ENCODE assay signal across 8 cellular contexts in genomic region chr1:92298573-92299476, GRCh38. TPM values are rescaled to one million over a fixed set of nuclear protein-coding genes. Genes with fewer than 3 reads are reported as not detected.
A peak's percentile ranks its signal among the peaks of the same experiment; 100 is the strongest.
DNase-seq lines count a peak whose midpoint lies in the region; ATAC-seq and TF ChIP-seq lines count a peak whose summit lies in the region.

GLMN (minus strand) TSS chr1:92298987; CDS start chr1:92297999, 988 bp downstream.
RPAP2 (plus strand) TSS chr1:92299059; CDS start chr1:92299074, 15 bp downstream.

- peak; percentile 98 for ATAC-seq in HG03439 (IDR thresholded peaks at IDR 0.05; ENCODE audit: unreplicated experiment)

- POLR2A ChIA-PET in activated CD4-positive, alpha-beta T cell treated with anti-CD3 and anti-CD28 coated beads, Interleukin-2, amount 10 ng/mL, durations not matched to agents 7 days and 5 days (lab: Charles Lee): interaction anchor here (0.6 kb wide), 1 partner anchor 10 kb away, joined by 4 read pairs; no protein-coding TSS in a partner anchor

- H3K4me2 ChIP-seq in BLaER1 treated with 17β-estradiol and CSF1 and Interleukin-3, amounts not matched to agents 10 nM and 100 nM: peak within 1 kb of the TSS; percentile 67 to 95 (median 87)

- no peaks in the 10 kb centered on the region for H3K9me3 ChIP-seq in BLaER1 treated with 17β-estradiol and CSF1 and Interleukin-3, amounts not matched to agents 10 nM and 100 nM (replicated peaks in 1 of 11)
- H3K9me3 ChIP-seq in liver (ENCODE audit: control insufficient read depth in 4 of 4, low read length in 3 of 4): no peaks in the 10 kb centered on the region

- H3K36me3 ChIP-seq in BLaER1 treated with 17β-estradiol and CSF1 and Interleukin-3, amounts not matched to agents 10 nM and 100 nM: peaks cover 2 to 61% (median 32%) of the 10 kb centered on the region in 11 experiments; a peak in 20 of 22 replicates
- H3K36me3 ChIP-seq in liver (ENCODE audit: control insufficient read depth in 4 of 4, insufficient read depth in 3 of 4, low read depth in 1 of 4, low read length in 3 of 4): peaks cover 0 to 2% (median under 1%) of the 10 kb centered on the region in 4 donors

- peak within 1 kb of the TSS; percentile 87 to 98 (median 94) for H3K9ac ChIP-seq in BLaER1 treated with 17β-estradiol and CSF1 and Interleukin-3, amounts not matched to agents 10 nM and 100 nM
- peak within 1 kb of the TSS; percentile 49 to 86 for H3K9ac ChIP-seq in liver (ENCODE audit: low read depth in 1 of 2, low read length in 2 of 2)

- DNase-seq in GM19238 (ENCODE audit: insufficient read length, low spot score): peak; percentile 71
- peak; percentile 97 for DNase-seq in NCI-H510A treated with DMSO at 0.1 percent for 48 hours (lab: John Stamatoyannopoulos, UW)
- DNase-seq in activated CD4-positive, alpha-beta T cell treated with anti-CD3 and anti-CD28 coated beads, Interleukin-2, amount 10 ng/mL, durations not matched to agents 7 days and 5 days: peak; percentile 70
- DNase-seq in dedifferentiated amniotic fluid mesenchymal stem cell (ENCODE audit: extremely low spot score): peak; percentile 81
- peak; percentile 76 for DNase-seq in stimulated activated CD4-positive, alpha-beta T cell treated with anti-CD3 and anti-CD28 coated beads, Interleukin-4, amount 100 ng/mL, for 1 hour

- peak within 1 kb of the TSS; percentile 85 to 95 (median 93) for H3K27ac ChIP-seq in BLaER1 treated with 17β-estradiol and CSF1 and Interleukin-3, amounts not matched to agents 10 nM and 100 nM
- peak within 1 kb of the TSS; percentile 84 to 94 for H3K27ac ChIP-seq in liver (ENCODE audit: low read depth in 1 of 2, low read length in 2 of 2)

- WGBS in liver: under 1% methylated on average over 76 of the region's 76 CpGs

- H3K4me3 ChIP-seq in BLaER1 treated with 17β-estradiol and CSF1 and Interleukin-3, amounts not matched to agents 10 nM and 100 nM: peak within 1 kb of the TSS; percentile 80 to 96 (median 91)
- peak within 1 kb of the TSS; percentile 63 to 85 (median 70) for H3K4me3 ChIP-seq in liver (ENCODE audit: low read depth in 1 of 3, low read length in 3 of 3)

- peaks cover 0 to 5% (median 0%) of the 10 kb centered on the region in 11 experiments; a peak in 3 of 22 replicates for H4K20me1 ChIP-seq in BLaER1 treated with 17β-estradiol and CSF1 and Interleukin-3, amounts not matched to agents 10 nM and 100 nM

- H3K4me1 ChIP-seq in BLaER1 treated with 17β-estradiol and CSF1 and Interleukin-3, amounts not matched to agents 10 nM and 100 nM: peaks cover 16 to 48% (median 30%) of the 10 kb centered on the region in 10 experiments
- H3K4me1 ChIP-seq in liver (ENCODE audit: control insufficient read depth in 4 of 4, insufficient read depth in 4 of 4, low read length in 3 of 4): peaks cover 3 to 9% (median 4%) of the 10 kb centered on the region in 4 donors

- H3K27me3 ChIP-seq in BLaER1 treated with 17β-estradiol and CSF1 and Interleukin-3, amounts not matched to agents 10 nM and 100 nM: no peaks in the 10 kb centered on the region
- H3K27me3 ChIP-seq in liver (ENCODE audit: control insufficient read depth in 4 of 4, insufficient read depth in 4 of 4, low read length in 3 of 4): no peaks in the 10 kb centered on the region

- H3K27ac Mint-ChIP-seq in activated CD4-positive, alpha-beta T cell treated with anti-CD3 and anti-CD28 coated beads, Interleukin-2, amount 10 ng/mL, durations not matched to agents 7 days and 5 days: peak within 1 kb of the TSS; percentile 94

- TF ChIP-seq CTCF in liver (IDR thresholded peaks at IDR 0.05; ENCODE audit: low read depth, low read length, missing input control): no peak

- H3K27me3 Mint-ChIP-seq in activated CD4-positive, alpha-beta T cell treated with anti-CD3 and anti-CD28 coated beads, Interleukin-2, amount 10 ng/mL, durations not matched to agents 7 days and 5 days: no peaks in the 10 kb centered on the region

- peaks cover 51% of the 10 kb centered on the region for H3K4me1 Mint-ChIP-seq in activated CD4-positive, alpha-beta T cell treated with anti-CD3 and anti-CD28 coated beads, Interleukin-2, amount 10 ng/mL, durations not matched to agents 7 days and 5 days

- H3K9me3 Mint-ChIP-seq in activated CD4-positive, alpha-beta T cell treated with anti-CD3 and anti-CD28 coated beads, Interleukin-2, amount 10 ng/mL, durations not matched to agents 7 days and 5 days: no peaks in the 10 kb centered on the region

- peak within 1 kb of the TSS; percentile 98 for H3K4me3 Mint-ChIP-seq in activated CD4-positive, alpha-beta T cell treated with anti-CD3 and anti-CD28 coated beads, Interleukin-2, amount 10 ng/mL, durations not matched to agents 7 days and 5 days

- peak; percentile 15 to 20 for TF ChIP-seq RAD21 in liver (IDR thresholded peaks at IDR 0.05)

- H3K36me3 Mint-ChIP-seq in activated CD4-positive, alpha-beta T cell treated with anti-CD3 and anti-CD28 coated beads, Interleukin-2, amount 10 ng/mL, durations not matched to agents 7 days and 5 days (ENCODE audit: low read depth): peaks cover 30% of the 10 kb centered on the region

- CTCF ChIA-PET in activated CD4-positive, alpha-beta T cell treated with anti-CD3 and anti-CD28 coated beads, Interleukin-2, amount 10 ng/mL, durations not matched to agents 7 days and 5 days (lab: Charles Lee): interaction anchor here (0.6 to 2.4 kb wide), 5 partner anchors 11 to 725 kb away, joined by 3 to 7 read pairs (median 5); no protein-coding TSS in a partner anchor

TF ChIP-seq in liver, 16 proteins besides CTCF, POLR2A, EP300 and RAD21:
- TF ChIP-seq RXRA (IDR thresholded peaks at IDR 0.05): no peak
- TF ChIP-seq SP1 (IDR thresholded peaks at IDR 0.05): peak; percentile 33
- TF ChIP-seq FOXA2 (IDR thresholded peaks at IDR 0.05): no peak
- peak in 1 of 2 donors; percentile 40 for TF ChIP-seq JUND (IDR thresholded peaks at IDR 0.05)
- TF ChIP-seq EGR1 (IDR thresholded peaks at IDR 0.05; ENCODE audit: low read depth in 2 of 2): no peak
- TF ChIP-seq FOXA1 (IDR thresholded peaks at IDR 0.05): no peak
- no peak for TF ChIP-seq MAX (IDR thresholded peaks at IDR 0.05)
- TF ChIP-seq REST (IDR thresholded peaks at IDR 0.05): peak; percentile 13
- TF ChIP-seq ATF3 (IDR thresholded peaks at IDR 0.05): no peak
- peak in 1 of 2 donors; percentile 34 for TF ChIP-seq HNF4A (conservative IDR thresholded peaks at IDR 0.05)
- peak; percentile 66 for TF ChIP-seq TAF1 (conservative IDR thresholded peaks at IDR 0.05)
- TF ChIP-seq YY1 (IDR thresholded peaks at IDR 0.05): peak; percentile 96
- no peak for TF ChIP-seq NR2F2 (IDR thresholded peaks at IDR 0.05)
- TF ChIP-seq GABPA (IDR thresholded peaks at IDR 0.05 in 1 of 2, conservative IDR thresholded peaks at IDR 0.05 in 1 of 2): no peak
- TF ChIP-seq ZBTB33 (IDR thresholded peaks at IDR 0.05): no peak
- no peak for TF ChIP-seq HNF4G (IDR thresholded peaks at IDR 0.05)

RNA-seq across cellular contexts. Expression of gene GLMN, which starts in this region (rescaled TPM):
- 10 to 100 TPM; 14.2 to 18.2 TPM for total RNA-seq in activated CD4-positive, alpha-beta T cell treated with anti-CD3 and anti-CD28 coated beads, Interleukin-2, amount 10 ng/mL, durations not matched to agents 7 days and 5 days
- 1 to 10 TPM; 3.2 to 3.3 TPM for total RNA-seq in liver
- polyA plus RNA-seq in liver: 1 to 10 TPM; 1.1 to 3.7 TPM

RNA-seq across cellular contexts. Expression of gene RPAP2, which starts in this region (rescaled TPM):
- 10 to 100 TPM; 28.1 to 35.3 TPM for total RNA-seq in activated CD4-positive, alpha-beta T cell treated with anti-CD3 and anti-CD28 coated beads, Interleukin-2, amount 10 ng/mL, durations not matched to agents 7 days and 5 days
- 1 to 10 TPM; 2.7 to 4.9 TPM for total RNA-seq in liver
- 1 to 10 TPM; 4.0 to 8.6 TPM for polyA plus RNA-seq in liver

Comparison
In these comparisons a context has a peak if more than half of its experiments do, and no peak if none do; other contexts are left out.
1. Peak in every context shown above with its lines: DNase-seq, ATAC-seq, H3K4me3 ChIP-seq and H3K27ac ChIP-seq.
2. RNA of gene RPAP2 (total RNA-seq): 28.1 to 35.3 TPM in activated CD4-positive, alpha-beta T cell treated with anti-CD3 and anti-CD28 coated beads, Interleukin-2, amount 10 ng/mL, durations not matched to agents 7 days and 5 days; 2.7 to 4.9 TPM in liver; every median in the first group is over 4 times any median in the second.